In genomic region chr3:58424613-58425012, GRCh38 we compare ENCODE assay signal across 25 cellular contexts. TPM values are rescaled to one million over a fixed set of nuclear protein-coding genes. Genes with fewer than 3 reads are reported as not detected.
DNase-seq lines count a peak whose midpoint lies in the region; ATAC-seq and TF ChIP-seq lines count a peak whose summit lies in the region.
"Had no signal": no experiment of that assay in that cellular context is flagged by ENCODE, and none has a peak within 500 bp of the region (broad histone marks: within the 10 kb centered on the region; RNA-seq: fewer than 3 reads in every experiment).

No MANE protein-coding gene starts in this region.

- H4K8ac ChIP-seq in IMR-90 (ENCODE audit: low read depth in 2 of 2, low read length in 2 of 2): no peak overlapping the region

- dilution Hi-C loops in IMR-90 (cut with HindIII; ENCODE audit: low sequenced_read_pairs, unreplicated experiment): no loop called here

- H4K91ac ChIP-seq in IMR-90 (ENCODE audit: insufficient read depth, low read depth, low read length): no peak overlapping the region

- no peaks in the 10 kb centered on the region for H3K9me3 Mint-ChIP-seq in GM23338
- no peaks in the 10 kb centered on the region for H3K9me3 Mint-ChIP-seq in endothelial cell (ENCODE audit: unreplicated experiment)
- H3K9me3 Mint-ChIP-seq: activated B cell treated with CpG ODN at 0.5 μM for 24 hours; immature natural killer cell; naive thymus-derived CD4-positive, alpha-beta T cell had no signal

- H3K4me3 Mint-ChIP-seq in GM23338 (no peak overlapping the region), endothelial cell (ENCODE audit: unreplicated experiment) (peak overlapping the region; percentile 47)
- H3K4me3 Mint-ChIP-seq: activated B cell treated with CpG ODN at 0.5 μM for 24 hours; immature natural killer cell; naive thymus-derived CD4-positive, alpha-beta T cell had no signal

- no peak overlapping the region for H3K18ac ChIP-seq in IMR-90 (ENCODE audit: low read depth, low read length)

- peaks cover 3% of the 10 kb centered on the region; the same call in 1 of the 2 replicates for H3K9me1 ChIP-seq in IMR-90 (ENCODE audit: insufficient read depth, low read length)

- H3K27me3 Mint-ChIP-seq in GM23338 (ENCODE audit: insufficient read depth, low read depth, poor library complexity) (peaks cover 6% of the 10 kb centered on the region), endothelial cell (ENCODE audit: unreplicated experiment) (peaks cover 3% of the 10 kb centered on the region)
- H3K27me3 Mint-ChIP-seq: activated B cell treated with CpG ODN at 0.5 μM for 24 hours; naive thymus-derived CD4-positive, alpha-beta T cell had no signal

- no peak overlapping the region for H2BK120ac ChIP-seq in IMR-90 (ENCODE audit: low read depth, low read length)

- H2AK5ac ChIP-seq in IMR-90 (ENCODE audit: low read depth, low read length): no peak overlapping the region

- peaks cover 46% of the 10 kb centered on the region for H3K36me3 ChIP-seq in GM23338 (ENCODE audit: insufficient read depth)
- H3K36me3 ChIP-seq in IMR-90 (ENCODE audit: control insufficient read depth, insufficient read depth, low read length): peaks cover 62% of the 10 kb centered on the region
- H3K36me3 ChIP-seq in rectal smooth muscle tissue (ENCODE audit: control insufficient read depth, insufficient read depth, low read length): peaks cover 38% of the 10 kb centered on the region
- H3K36me3 ChIP-seq: ovary had no signal

- no TSS peak for BruUV-seq in IMR-90 (replicated peaks; lab: Mats Ljungman, UMichigan)

- H3K9ac ChIP-seq in IMR-90 (ENCODE audit: low read depth, low read length) (no peak overlapping the region), rectal smooth muscle tissue (ENCODE audit: low read length) (no peak overlapping the region)

- no peak overlapping the region for H3K4me3 ChIP-seq in GM23338
- H3K4me3 ChIP-seq in IMR-90 (ENCODE audit: insufficient read depth, low read depth, low read length): no peak overlapping the region
- no peak overlapping the region for H3K4me3 ChIP-seq in rectal smooth muscle tissue (ENCODE audit: low read length)
- H3K4me3 ChIP-seq: breast epithelium, ovary, SJCRH30 had no signal

- no peak overlapping the region for H3K4me2 ChIP-seq in GM23338
- H3K4me2 ChIP-seq in IMR-90 (ENCODE audit: low read depth, low read length): no peak overlapping the region

- no peak overlapping the region for H4K5ac ChIP-seq in IMR-90 (ENCODE audit: low read depth, low read length)

- H3K4me1 ChIP-seq in GM23338 (ENCODE audit: insufficient read depth): no peaks in the 10 kb centered on the region
- peaks cover 4% of the 10 kb centered on the region for H3K4me1 ChIP-seq in IMR-90 (ENCODE audit: control insufficient read depth, insufficient read depth, low read length)
- H3K4me1 ChIP-seq in rectal smooth muscle tissue (ENCODE audit: control insufficient read depth, insufficient read depth, low read length): no peaks in the 10 kb centered on the region
- H3K4me1 ChIP-seq: breast epithelium, SJCRH30 had no signal

- CTCF ChIA-PET in IMR-90 (lab: Yijun Ruan, JAX): interaction anchor here (0.6 kb wide), 2 partner anchors 42 to 92 kb away, joined by 3 to 4 read pairs; partner anchors contain the start of gene PXK

- no peak for DNase-seq in GM23338 (ENCODE audit: low spot score)
- no peak for DNase-seq in IMR-90
- no peak for DNase-seq in endothelial cell (ENCODE audit: low spot score)
- no peak for DNase-seq in UCSD-AML1 (lab: John Stamatoyannopoulos, UW; ENCODE audit: unreplicated experiment)
- DNase-seq in islet precursor cell: no peak
- no peak for DNase-seq in NCI-H1930 (lab: John Stamatoyannopoulos, UW)
- no peak for DNase-seq in NCI-H2171 (lab: John Stamatoyannopoulos, UW)
- DNase-seq: activated B cell treated with CpG ODN at 0.5 μM for 24 hours; activated CD4-positive, alpha-beta T cell treated with anti-CD3 and anti-CD28 coated beads, Interleukin-2, amount 50 U/mL, for 48 hours; activated CD8-positive, alpha-beta memory T cell treated with anti-CD3 and anti-CD28 coated beads, Interleukin-2, amount 50 U/mL, for 48 hours; activated effector memory CD4-positive, alpha-beta T cell treated with anti-CD3 and anti-CD28 coated beads, Interleukin-2, amount 50 U/mL, for 16 hours; DND-41; hippocampal formation; immature natural killer cell; left ventricle myocardium superior; naive thymus-derived CD4-positive, alpha-beta T cell; NCI-H1048; NCI-H187 treated with DMSO at 0.1 percent for 48 hours; NCI-H2227 treated with DMSO at 0.1 percent for 48 hours; ovary; retina; SJCRH30; stimulated activated CD4-positive, alpha-beta T cell treated with anti-CD3 and anti-CD28 coated beads, Interleukin-2, amount 100 ng/mL, for 24 hours had no signal

- in situ Hi-C loops in IMR-90 (cut with MboI; ENCODE audit: low sequenced_read_pairs): loop anchor here (25.0 kb wide), 1 partner anchor 237 kb away; no protein-coding TSS in a partner anchor

- H3K27me3 ChIP-seq in GM23338 (ENCODE audit: insufficient read depth) (no peaks in the 10 kb centered on the region), IMR-90 (ENCODE audit: control insufficient read depth, insufficient read depth, low read length) (no peaks in the 10 kb centered on the region), rectal smooth muscle tissue (ENCODE audit: control insufficient read depth, insufficient read depth, low read length) (no peaks in the 10 kb centered on the region)
- H3K27me3 ChIP-seq: breast epithelium, ovary, SJCRH30 had no signal

- peaks cover 0 to 12% of the 10 kb centered on the region in 2 experiments; a peak in 3 of 4 replicates for H3K79me1 ChIP-seq in IMR-90 (ENCODE audit: low read depth in 1 of 2, low read length in 2 of 2)

- TF ChIP-seq CTCF in GM23338 (conservative IDR thresholded peaks at IDR 0.05; ENCODE audit: low read depth in 2 of 2) (no peak), IMR-90 (conservative IDR thresholded peaks at IDR 0.05; ENCODE audit: low read depth, low read length) (no peak), endothelial cell (IDR thresholded peaks at IDR 0.05; ENCODE audit: unreplicated experiment) (no peak)

- H3K27ac Mint-ChIP-seq in GM23338: no peak overlapping the region
- H3K27ac Mint-ChIP-seq in endothelial cell (ENCODE audit: unreplicated experiment): peak overlapping the region; percentile 77

- no peaks in the 10 kb centered on the region for H3K9me2 ChIP-seq in GM23338 (ENCODE audit: insufficient read depth)

- no peak overlapping the region for H3K14ac ChIP-seq in IMR-90 (replicated peaks; ENCODE audit: low read depth, low read length)

- POLR2A ChIA-PET in IMR-90 (lab: Charles Lee; ENCODE audit: unreplicated experiment): no interaction called here

- ATAC-seq in GM23338 (no peak), IMR-90 (ENCODE audit: low read depth) (no peak)
- ATAC-seq: left ventricle myocardium superior; naive thymus-derived CD4-positive, alpha-beta T cell had no signal

- H3K79me2 ChIP-seq in GM23338 (replicated peaks; ENCODE audit: insufficient read depth): no peaks in the 10 kb centered on the region

- H4K20me1 ChIP-seq in GM23338 (replicated peaks; ENCODE audit: insufficient read depth): peaks cover 3% of the 10 kb centered on the region; the same call in 1 of the 2 replicates
- no peaks in the 10 kb centered on the region for H4K20me1 ChIP-seq in IMR-90 (ENCODE audit: insufficient read depth, low read length)

- H2BK5ac ChIP-seq in IMR-90 (ENCODE audit: low read depth, low read length, poor library complexity, severe bottlenecking): no peak overlapping the region

- 100% methylated on average over 3 of the region's 8 CpGs; no CpG with 5 or more reads in 1 of the 2 experiments for WGBS in IMR-90 (ENCODE audit: extremely low coverage in 2 of 2, insufficient read length in 1 of 2), 2 experiments

- H3K56ac ChIP-seq in IMR-90 (ENCODE audit: extremely low read depth, insufficient read depth, low read length): no peak overlapping the region

- no peak overlapping the region for H2AFZ ChIP-seq in GM23338
- H2AFZ ChIP-seq in IMR-90 (replicated peaks; ENCODE audit: low read length, poor library complexity): no peak overlapping the region

- intact Hi-C loops in IMR-90 (cut with micrococcal nuclease): no loop called here

- no peak overlapping the region for H3K23ac ChIP-seq in IMR-90 (ENCODE audit: low read depth, low read length)

- H3F3A ChIP-seq in GM23338 (replicated peaks; ENCODE audit: low read depth): peaks cover 9% of the 10 kb centered on the region

- no peaks in the 10 kb centered on the region for H3K9me3 ChIP-seq in IMR-90 (ENCODE audit: control insufficient read depth, insufficient read depth, low read length)
- H3K9me3 ChIP-seq: breast epithelium, ovary, SJCRH30 had no signal

- H3K36me3 Mint-ChIP-seq in GM23338 (ENCODE audit: low read depth) (peaks cover 53% of the 10 kb centered on the region), endothelial cell (ENCODE audit: low read depth, unreplicated experiment) (peaks cover 34% of the 10 kb centered on the region)

- no peak overlapping the region for H2BK20ac ChIP-seq in IMR-90 (ENCODE audit: low read depth, low read length)

- H2BK15ac ChIP-seq in IMR-90 (ENCODE audit: low read depth, low read length): no peak overlapping the region

- TF ChIP-seq POLR2A in IMR-90 (IDR thresholded peaks at IDR 0.05; ENCODE audit: low read depth, low read length): no peak

- TF ChIP-seq RAD21 in IMR-90 (IDR thresholded peaks at IDR 0.05; ENCODE audit: low read length): no peak

- H3K4ac ChIP-seq in IMR-90 (ENCODE audit: low read depth, low read length): no peak overlapping the region

- peak overlapping the region; percentile 78; the same call in 1 of the 2 replicates for H3K27ac ChIP-seq in GM23338 (ENCODE audit: low read depth)
- H3K27ac ChIP-seq in IMR-90 (ENCODE audit: insufficient read depth, low read length): 0 out of 2 replicates have a peak overlapping the region, but pooled peaks have one; percentile 13
- peak overlapping the region; percentile 43 for H3K27ac ChIP-seq in rectal smooth muscle tissue (ENCODE audit: low read depth, low read length)
- H3K27ac ChIP-seq: breast epithelium, ovary, SJCRH30 had no signal

- H3K4me1 Mint-ChIP-seq in GM23338: peaks cover 2% of the 10 kb centered on the region; the same call in 2 of the 3 replicates
- H3K4me1 Mint-ChIP-seq in endothelial cell (ENCODE audit: unreplicated experiment): peaks cover 38% of the 10 kb centered on the region

- H2AK9ac ChIP-seq in IMR-90 (replicated peaks; ENCODE audit: low read depth, low read length, poor library complexity): no peak overlapping the region

TF ChIP-seq in GM23338, 12 proteins besides CTCF, POLR2A, EP300 and RAD21 (continues in another document):
- TF ChIP-seq EZH2phosphoT487 (IDR thresholded peaks at IDR 0.05; ENCODE audit: unreplicated experiment) (no peak), STAT1 (IDR thresholded peaks at IDR 0.05; ENCODE audit: unreplicated experiment) (no peak)

TF ChIP-seq in IMR-90, 13 proteins besides CTCF, POLR2A, EP300 and RAD21 (continues in another document):
- TF ChIP-seq FOS (IDR thresholded peaks at IDR 0.05; ENCODE audit: low read depth, low read length): no peak

RNA-seq across cellular contexts. Expression of gene PDHB, which starts 9.0 kb away (rescaled TPM):
- total RNA-seq in GM23338 (2014; rRNA removed; shearing (Covaris generic)): 153 and 222 TPM in 2 replicates
- polyA plus RNA-seq in GM23338 (2016; fragmentation: Nextera tagmentation; extraction: Ambion mirVana) (161 and 172 TPM in 2 replicates), IMR-90 (2012; rRNA removed) (63.8 and 69.2 TPM in 2 replicates)
- total RNA-seq in IMR-90 (2012; rRNA removed) (73.5 and 86.9 TPM in 2 replicates), endothelial cell (ENCODE audit: unreplicated experiment) (72.8 TPM)
- polyA plus RNA-seq in IMR-90 (2012; cell fraction: cytosol; rRNA removed): 27.8 and 29.5 TPM in 2 replicates
- polyA plus RNA-seq in IMR-90 (2012; cell fraction: nucleus; rRNA removed; ENCODE audit: low replicate concordance): 14.1 and 41.8 TPM in 2 replicates

Comparison
In these comparisons a context has a peak if more than half of its experiments do, and no peak if none do; other contexts are left out.
1. H3K27ac ChIP-seq: peak in every context shown above with its lines; median percentile 78 in GM23338; 43 in rectal smooth muscle tissue; 13 in IMR-90.